In the genomic region with DNA sequence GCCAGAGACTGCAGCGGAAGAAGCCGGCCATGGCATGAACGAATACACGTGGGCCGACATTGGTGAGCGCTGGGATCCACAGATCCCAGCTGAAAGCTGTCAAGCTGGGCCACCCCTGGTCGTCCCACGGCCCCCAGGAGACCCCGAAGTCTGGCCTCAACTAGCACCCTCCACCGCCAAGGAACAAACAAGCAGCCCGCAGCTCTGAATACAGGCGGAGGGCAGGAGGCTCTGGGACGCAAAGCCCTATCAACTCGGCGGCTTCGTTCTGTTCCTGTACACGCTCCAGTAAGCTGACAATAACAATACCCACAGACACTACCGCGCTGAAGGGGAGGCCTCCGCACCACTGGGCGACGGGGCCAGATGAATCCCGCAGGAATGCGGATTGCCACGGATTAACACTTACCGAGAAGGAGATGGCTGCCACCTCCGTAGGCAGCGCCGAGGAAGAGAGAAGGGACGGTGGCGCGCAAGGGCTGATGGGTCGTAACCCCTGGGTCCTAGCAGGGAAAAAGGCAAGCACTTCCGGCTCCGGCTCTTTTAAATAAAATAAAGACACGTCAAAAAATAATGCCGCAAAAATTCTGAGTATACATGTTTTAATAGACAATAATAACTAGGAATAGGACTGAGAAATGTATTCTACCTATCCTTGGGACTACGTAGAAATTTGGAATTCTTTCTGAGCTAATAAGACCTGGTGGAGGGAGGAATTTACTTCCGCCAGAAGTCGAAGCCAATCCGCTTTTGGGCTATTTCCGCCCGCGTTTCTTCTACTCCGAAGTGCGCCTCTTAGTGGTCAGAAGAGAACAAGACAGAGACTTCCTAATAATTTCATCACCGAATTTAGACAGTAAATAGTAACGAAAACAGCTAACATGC, we compare ENCODE assay signal across 8 cellular contexts. TPM values are rescaled to one million over a fixed set of nuclear protein-coding genes. Genes with fewer than 3 reads are reported as not detected.
DNase-seq lines count a peak whose midpoint lies in the region; ATAC-seq and TF ChIP-seq lines count a peak whose summit lies in the region.

A gene (minus strand): TSS at position 481 of the 885 bp plus-strand sequence. CDS start 1,328 bp downstream, outside the sequence.

- H3K4me3 ChIP-seq in CD4-positive, CD25-positive, alpha-beta regulatory T cell (ENCODE audit: low read depth, low read length): peak within 1 kb of the TSS; percentile 80
- H3K4me3 ChIP-seq in dorsolateral prefrontal cortex (peak within 1 kb of the TSS; percentile 67 to 98 (median 89)), liver (ENCODE audit: low read depth in 1 of 3, low read length in 3 of 3) (peak within 1 kb of the TSS; percentile 72 to 97 (median 75))

- H3K27me3 ChIP-seq in CD4-positive, CD25-positive, alpha-beta regulatory T cell (ENCODE audit: control insufficient read depth, insufficient read depth, low read length): no peaks in the 10 kb centered on the region
- H3K27me3 ChIP-seq in dorsolateral prefrontal cortex (no peaks in the 10 kb centered on the region), liver (ENCODE audit: control insufficient read depth in 4 of 4, insufficient read depth in 4 of 4, low read length in 3 of 4) (no peaks in the 10 kb centered on the region)

- H3K9ac ChIP-seq in liver (ENCODE audit: low read depth in 1 of 2, low read length in 2 of 2): peak within 1 kb of the TSS; percentile 92 to 98

- peak within 1 kb of the TSS; percentile 94 to 98 (median 97) for H3K4me3 Mint-ChIP-seq in CD4-positive, CD25-positive, alpha-beta regulatory T cell

- peaks cover 28% of the 10 kb centered on the region for H3K4me1 ChIP-seq in CD4-positive, CD25-positive, alpha-beta regulatory T cell (ENCODE audit: control insufficient read depth, insufficient read depth, low read length, poor library complexity, severe bottlenecking)
- peaks cover 8 to 37% (median 29%) of the 10 kb centered on the region in 4 donors for H3K4me1 ChIP-seq in liver (ENCODE audit: control insufficient read depth in 4 of 4, insufficient read depth in 4 of 4, low read length in 3 of 4)

- no peaks in the 10 kb centered on the region for H3K9me3 ChIP-seq in CD4-positive, CD25-positive, alpha-beta regulatory T cell (ENCODE audit: control insufficient read depth in 2 of 2, low read length in 2 of 2)
- no peaks in the 10 kb centered on the region for H3K9me3 ChIP-seq in liver (ENCODE audit: control insufficient read depth in 4 of 4, low read length in 3 of 4)

- intact Hi-C loops in dorsolateral prefrontal cortex (cut with DNase I): loop anchor here in 1 of 2 donors (5.0 kb wide), 1 partner anchor 44 kb away; a partner anchor contains a TSS

- peak; percentile 79 to 97 (median 93) for DNase-seq in CD4-positive, CD25-positive, alpha-beta regulatory T cell
- DNase-seq in NCI-H774 (lab: John Stamatoyannopoulos, UW): peak; percentile 91
- DNase-seq in activated CD4-positive, alpha-beta T cell treated with anti-CD3 and anti-CD28 coated beads, Interleukin-2, amount 50 U/mL, for 4 hours: peak; percentile 79
- DNase-seq in dorsolateral prefrontal cortex: peak; percentile 83 to 94 (median 87)
- DNase-seq in stimulated activated CD4-positive, alpha-beta T cell treated with anti-CD3 and anti-CD28 coated beads, Interleukin-4, amount 100 ng/mL, for 24 hours: peak; percentile 88

- H3K27me3 Mint-ChIP-seq in CD4-positive, CD25-positive, alpha-beta regulatory T cell: peaks cover 4% of the 10 kb centered on the region

- TF ChIP-seq CTCF in dorsolateral prefrontal cortex (IDR thresholded peaks at IDR 0.05 in 54 of 56, conservative IDR thresholded peaks at IDR 0.05 in 2 of 56; ENCODE audit: low read depth in 1 of 56, partially characterized antibody in 56 of 56) (peak; percentile 65 to 99 (median 89)), liver (IDR thresholded peaks at IDR 0.05; ENCODE audit: low read depth, low read length, missing input control) (peak; percentile 89)

- WGBS in liver: under 1% methylated on average over 48 of the region's 48 CpGs

- peaks cover 34% of the 10 kb centered on the region for H3K36me3 ChIP-seq in CD4-positive, CD25-positive, alpha-beta regulatory T cell (ENCODE audit: control insufficient read depth, insufficient read depth, low read length)
- H3K36me3 ChIP-seq in liver (ENCODE audit: control insufficient read depth in 4 of 4, insufficient read depth in 3 of 4, low read depth in 1 of 4, low read length in 3 of 4): peaks cover 6 to 34% (median 28%) of the 10 kb centered on the region in 4 donors

- peak; percentile 90 to 92 for ATAC-seq in CD4-positive, CD25-positive, alpha-beta regulatory T cell (ENCODE audit: low read depth in 2 of 2)
- peak; percentile 84 for ATAC-seq in GM19397 (IDR thresholded peaks at IDR 0.05; ENCODE audit: unreplicated experiment)
- ATAC-seq in HG03571 (IDR thresholded peaks at IDR 0.05; ENCODE audit: unreplicated experiment): peak; percentile 86

- peak within 1 kb of the TSS; percentile 98 for H3K27ac ChIP-seq in CD4-positive, CD25-positive, alpha-beta regulatory T cell (ENCODE audit: insufficient read depth, low read length, poor library complexity, severe bottlenecking)
- H3K27ac ChIP-seq in dorsolateral prefrontal cortex: peak within 1 kb of the TSS; percentile 93 to 100 (median 98)
- peak within 1 kb of the TSS; percentile 87 to 93 for H3K27ac ChIP-seq in liver (ENCODE audit: low read depth in 1 of 2, low read length in 2 of 2)

- peaks cover 27% of the 10 kb centered on the region for H3K36me3 Mint-ChIP-seq in CD4-positive, CD25-positive, alpha-beta regulatory T cell

- TF ChIP-seq RAD21 in liver (IDR thresholded peaks at IDR 0.05): peak; percentile 67 to 74

- H3K4me1 Mint-ChIP-seq in CD4-positive, CD25-positive, alpha-beta regulatory T cell: peaks cover 13 to 53% (median 44%) of the 10 kb centered on the region in 4 donors

- peaks cover 0 to 1% (median 0%) of the 10 kb centered on the region in 7 donors for H3K9me3 Mint-ChIP-seq in CD4-positive, CD25-positive, alpha-beta regulatory T cell

- peak within 1 kb of the TSS; percentile 99 to 100 (median 99) for H3K27ac Mint-ChIP-seq in CD4-positive, CD25-positive, alpha-beta regulatory T cell

TF ChIP-seq in liver, 16 proteins besides CTCF, POLR2A, EP300 and RAD21 (continues in another document):
- TF ChIP-seq YY1 (IDR thresholded peaks at IDR 0.05) (peak; percentile 95), HNF4G (IDR thresholded peaks at IDR 0.05) (no peak), FOXA2 (IDR thresholded peaks at IDR 0.05) (no peak), JUND (IDR thresholded peaks at IDR 0.05) (peak; percentile 19 to 45), EGR1 (IDR thresholded peaks at IDR 0.05; ENCODE audit: low read depth in 2 of 2) (peak; percentile 45 to 68), FOXA1 (IDR thresholded peaks at IDR 0.05) (no peak), SP1 (IDR thresholded peaks at IDR 0.05) (peak; percentile 42), TAF1 (conservative IDR thresholded peaks at IDR 0.05) (peak; percentile 94)
- TF ChIP-seq, protein P1, sequence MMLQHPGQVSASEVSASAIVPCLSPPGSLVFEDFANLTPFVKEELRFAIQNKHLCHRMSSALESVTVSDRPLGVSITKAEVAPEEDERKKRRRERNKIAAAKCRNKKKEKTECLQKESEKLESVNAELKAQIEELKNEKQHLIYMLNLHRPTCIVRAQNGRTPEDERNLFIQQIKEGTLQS (IDR thresholded peaks at IDR 0.05): peak; percentile 84
- TF ChIP-seq, protein P2, sequence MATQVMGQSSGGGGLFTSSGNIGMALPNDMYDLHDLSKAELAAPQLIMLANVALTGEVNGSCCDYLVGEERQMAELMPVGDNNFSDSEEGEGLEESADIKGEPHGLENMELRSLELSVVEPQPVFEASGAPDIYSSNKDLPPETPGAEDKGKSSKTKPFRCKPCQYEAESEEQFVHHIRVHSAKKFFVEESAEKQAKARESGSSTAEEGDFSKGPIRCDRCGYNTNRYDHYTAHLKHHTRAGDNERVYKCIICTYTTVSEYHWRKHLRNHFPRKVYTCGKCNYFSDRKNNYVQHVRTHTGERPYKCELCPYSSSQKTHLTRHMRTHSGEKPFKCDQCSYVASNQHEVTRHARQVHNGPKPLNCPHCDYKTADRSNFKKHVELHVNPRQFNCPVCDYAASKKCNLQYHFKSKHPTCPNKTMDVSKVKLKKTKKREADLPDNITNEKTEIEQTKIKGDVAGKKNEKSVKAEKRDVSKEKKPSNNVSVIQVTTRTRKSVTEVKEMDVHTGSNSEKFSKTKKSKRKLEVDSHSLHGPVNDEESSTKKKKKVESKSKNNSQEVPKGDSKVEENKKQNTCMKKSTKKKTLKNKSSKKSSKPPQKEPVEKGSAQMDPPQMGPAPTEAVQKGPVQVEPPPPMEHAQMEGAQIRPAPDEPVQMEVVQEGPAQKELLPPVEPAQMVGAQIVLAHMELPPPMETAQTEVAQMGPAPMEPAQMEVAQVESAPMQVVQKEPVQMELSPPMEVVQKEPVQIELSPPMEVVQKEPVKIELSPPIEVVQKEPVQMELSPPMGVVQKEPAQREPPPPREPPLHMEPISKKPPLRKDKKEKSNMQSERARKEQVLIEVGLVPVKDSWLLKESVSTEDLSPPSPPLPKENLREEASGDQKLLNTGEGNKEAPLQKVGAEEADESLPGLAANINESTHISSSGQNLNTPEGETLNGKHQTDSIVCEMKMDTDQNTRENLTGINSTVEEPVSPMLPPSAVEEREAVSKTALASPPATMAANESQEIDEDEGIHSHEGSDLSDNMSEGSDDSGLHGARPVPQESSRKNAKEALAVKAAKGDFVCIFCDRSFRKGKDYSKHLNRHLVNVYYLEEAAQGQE (IDR thresholded peaks at IDR 0.05): peak; percentile 81
- TF ChIP-seq, protein P3, sequence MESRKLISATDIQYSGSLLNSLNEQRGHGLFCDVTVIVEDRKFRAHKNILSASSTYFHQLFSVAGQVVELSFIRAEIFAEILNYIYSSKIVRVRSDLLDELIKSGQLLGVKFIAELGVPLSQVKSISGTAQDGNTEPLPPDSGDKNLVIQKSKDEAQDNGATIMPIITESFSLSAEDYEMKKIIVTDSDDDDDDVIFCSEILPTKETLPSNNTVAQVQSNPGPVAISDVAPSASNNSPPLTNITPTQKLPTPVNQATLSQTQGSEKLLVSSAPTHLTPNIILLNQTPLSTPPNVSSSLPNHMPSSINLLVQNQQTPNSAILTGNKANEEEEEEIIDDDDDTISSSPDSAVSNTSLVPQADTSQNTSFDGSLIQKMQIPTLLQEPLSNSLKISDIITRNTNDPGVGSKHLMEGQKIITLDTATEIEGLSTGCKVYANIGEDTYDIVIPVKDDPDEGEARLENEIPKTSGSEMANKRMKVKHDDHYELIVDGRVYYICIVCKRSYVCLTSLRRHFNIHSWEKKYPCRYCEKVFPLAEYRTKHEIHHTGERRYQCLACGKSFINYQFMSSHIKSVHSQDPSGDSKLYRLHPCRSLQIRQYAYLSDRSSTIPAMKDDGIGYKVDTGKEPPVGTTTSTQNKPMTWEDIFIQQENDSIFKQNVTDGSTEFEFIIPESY (IDR thresholded peaks at IDR 0.05): peak; percentile 66

RNA-seq across cellular contexts. Expression of the gene that starts here (rescaled TPM):
- 2,250 TPM for total RNA-seq in CD4-positive, CD25-positive, alpha-beta regulatory T cell
- polyA plus RNA-seq in CD4-positive, CD25-positive, alpha-beta regulatory T cell: 1,000 to 10,000 TPM; 2,316 to 3,950 (median 3,295) TPM
- 100 to 1,000 TPM; 444 to 772 (median 559) TPM for total RNA-seq in dorsolateral prefrontal cortex
- 1,000 to 10,000 TPM in 1 of 2 donors, 100 to 1,000 TPM in 1; 218 to 1,124 TPM for total RNA-seq in liver
- 100 to 1,000 TPM; 384 to 769 TPM for polyA plus RNA-seq in liver

Comparison
In these comparisons a context has a peak if more than half of its experiments do, and no peak if none do; other contexts are left out.
1. Peak in every context shown above with its lines: DNase-seq, ATAC-seq, H3K4me3 ChIP-seq and H3K27ac ChIP-seq.